8 cellular contexts compared by ENCODE assay signal in the genomic region with DNA sequence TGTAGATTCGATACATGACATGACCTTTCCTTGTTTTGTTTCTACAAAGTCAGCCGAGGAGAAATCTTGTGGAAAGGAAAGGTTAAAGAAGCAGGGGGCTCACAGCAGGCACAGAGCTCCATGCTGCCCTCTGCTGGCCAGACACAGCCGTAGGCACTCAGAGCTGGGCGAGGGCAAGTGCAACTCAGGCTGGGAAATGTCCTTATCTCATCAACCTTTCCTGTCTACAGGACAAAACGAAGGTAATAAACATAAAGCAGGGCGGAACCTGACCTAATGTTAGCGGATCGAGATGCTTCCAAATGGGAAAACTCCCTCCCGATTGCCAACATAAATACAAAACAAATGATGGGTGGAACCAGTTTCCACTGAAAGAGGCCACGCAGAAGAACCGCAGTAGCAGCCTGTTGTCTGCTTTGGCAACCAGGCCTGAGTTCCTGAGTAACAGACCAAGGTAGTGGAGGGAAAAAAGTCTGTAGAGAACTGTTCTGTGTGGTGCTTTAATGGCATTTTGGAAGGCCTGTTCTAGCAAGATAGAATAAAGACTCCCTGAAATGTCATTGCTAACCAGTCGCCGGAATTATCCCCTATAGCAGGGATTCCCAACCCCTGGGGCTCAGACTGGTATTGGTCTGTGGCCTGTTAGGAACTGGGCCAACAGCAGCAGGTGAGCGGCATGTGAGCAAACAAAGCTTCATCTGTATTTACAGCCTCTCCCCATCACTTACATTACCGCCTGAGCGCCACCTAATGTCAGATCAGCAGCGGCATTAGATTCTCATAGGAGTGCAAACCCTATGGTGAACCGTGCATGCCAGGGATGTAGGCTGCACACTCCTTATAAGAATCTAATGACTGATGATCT.
DNase-seq lines count a peak whose midpoint lies in the region; ATAC-seq, FAIRE-seq and TF ChIP-seq lines count a peak whose summit lies in the region.

No MANE protein-coding gene starts in this region.

- peaks cover 22% of the 10 kb centered on the region for H3K36me3 Mint-ChIP-seq in mesothelial cell of epicardium

- H3K36me3 ChIP-seq in BE2C, result no peaks in the 10 kb centered on the region
- H3K36me3 ChIP-seq in H1 (ENCODE audit: control insufficient read depth in 2 of 4, insufficient read depth in 4 of 4, low read length in 3 of 4), result no peaks in the 10 kb centered on the region; a peak in 1 of 8 replicates

- peak; percentile 65 to 74 for TF ChIP-seq RAD21 in H1 (IDR thresholded peaks at IDR 0.05 in 1 of 2, conservative IDR thresholded peaks at IDR 0.05 in 1 of 2; ENCODE audit: low read depth in 2 of 2, low read length in 2 of 2)

- peak; percentile 79 for ATAC-seq in GM19372 (IDR thresholded peaks at IDR 0.05; ENCODE audit: low read depth, unreplicated experiment)
- ATAC-seq in HG03565 (IDR thresholded peaks at IDR 0.05; ENCODE audit: unreplicated experiment), result peak; percentile 64

- no peak overlapping the region for H2BK15ac ChIP-seq in H1 (ENCODE audit: low read length)

- H2BK12ac ChIP-seq in H1 (ENCODE audit: low read depth, low read length), result peak overlapping the region; percentile 51; the same call in 1 of the 2 replicates

- H3K56ac ChIP-seq in H1 (replicated peaks; ENCODE audit: insufficient read length, low read depth, low read length), result no peak overlapping the region

- POLR2A ChIA-PET in H1 (lab: Charles Lee; ENCODE audit: partially characterized antibody), result interaction anchor here (1.0 to 1.7 kb wide), 3 partner anchors 8 to 35 kb away, joined by 3 to 5 read pairs (median 4); no protein-coding TSS in a partner anchor

- peak overlapping the region; percentile 3 for H3K4me3 Mint-ChIP-seq in mesothelial cell of epicardium

- no peak overlapping the region for H2BK120ac ChIP-seq in H1 (replicated peaks; ENCODE audit: low read depth, low read length)

- 51% methylated on average over 18 of the region's 18 CpGs; no CpG with 5 or more reads in 1 of the 2 experiments for WGBS in H1 (ENCODE audit: extremely low coverage in 1 of 2, insufficient coverage in 1 of 2, insufficient read length in 1 of 2, insufficient replicate concordance in 2 of 2, low coverage in 1 of 2, low lambda C conversion rate in 2 of 2, missing lambda C conversion rate in 1 of 2), 2 experiments

- no peak overlapping the region for H4K5ac ChIP-seq in H1 (ENCODE audit: insufficient read length, low read depth, low read length)

- H3K18ac ChIP-seq in H1 (ENCODE audit: extremely low read depth, low read length), result no peak overlapping the region

- peak; percentile 80 for FAIRE-seq in H1 (lab: Jason Lieb, UNC)

- H3K23me2 ChIP-seq in H1 (ENCODE audit: low read depth, low read length), result no peaks in the 10 kb centered on the region; the same call in 1 of the 2 replicates

- H4K8ac ChIP-seq in H1 (ENCODE audit: extremely low read depth, insufficient read depth, low read length), result no peak overlapping the region

- no peaks in the 10 kb centered on the region for H3K9me3 Mint-ChIP-seq in mesothelial cell of epicardium

- peaks cover 32% of the 10 kb centered on the region for H3K4me1 Mint-ChIP-seq in mesothelial cell of epicardium

- DNase-seq in BE2C (peak; percentile 74), NCI-H69 (lab: John Stamatoyannopoulos, UW) (peak; percentile 98), H1 (ENCODE audit: low read depth in 1 of 2, low spot score in 2 of 2) (peak in 1 of 2 experiments; percentile 88), mesothelial cell of epicardium (ENCODE audit: low spot score in 2 of 2, unreplicated experiment in 2 of 2) (peak; percentile 48 to 76)
- DNase-seq in activated CD4-positive, alpha-beta T cell treated with anti-CD3 and anti-CD28 coated beads, Interleukin-2, amount 50 U/mL, for 48 hours, result peak; percentile 70 to 73
- DNase-seq in stimulated activated CD8-positive, alpha-beta memory T cell treated with anti-CD3 and anti-CD28 coated beads, Interleukin-2, amount 100 ng/mL, for 48 hours (ENCODE audit: low read depth in 2 of 2), result peak; percentile 52 to 53

- H3K27me3 Mint-ChIP-seq in mesothelial cell of epicardium (ENCODE audit: low read depth), result no peaks in the 10 kb centered on the region

- no peak overlapping the region for H2AK5ac ChIP-seq in H1 (ENCODE audit: low read depth, low read length)

- no peak overlapping the region for H3K27ac ChIP-seq in H1 (ENCODE audit: low read depth, low read length)

- no peaks in the 10 kb centered on the region for H3K9me3 ChIP-seq in BE2C
- no peaks in the 10 kb centered on the region for H3K9me3 ChIP-seq in H1 (ENCODE audit: insufficient read depth in 2 of 2, low read depth in 1 of 2, low read length in 1 of 2)

- H3K27ac Mint-ChIP-seq in mesothelial cell of epicardium, result peak overlapping the region; percentile 51

- H3K79me1 ChIP-seq in H1 (ENCODE audit: low read depth, low read length), result no peaks in the 10 kb centered on the region

- no peak for TF ChIP-seq POLR2A in H1 (IDR thresholded peaks at IDR 0.05; ENCODE audit: control extremely low read depth in 1 of 2, low read depth in 2 of 2, low read length in 2 of 2)

- no peak overlapping the region for H3K23ac ChIP-seq in H1 (ENCODE audit: insufficient read length)

- H3K27me3 ChIP-seq in BE2C (peaks cover 7% of the 10 kb centered on the region), H1 (replicated peaks in 1 of 4; ENCODE audit: control insufficient read depth in 3 of 4, extremely low read depth in 1 of 4, insufficient read depth in 3 of 4, low read length in 3 of 4) (no peaks in the 10 kb centered on the region)

- peak; percentile 98 for TF ChIP-seq CTCF in BE2C (IDR thresholded peaks at IDR 0.05; ENCODE audit: low read depth, low read length)
- TF ChIP-seq CTCF in H1 (IDR thresholded peaks at IDR 0.05; ENCODE audit: control extremely low read depth in 1 of 3, insufficient read depth in 1 of 3, low read depth in 1 of 3, low read length in 3 of 3), result peak; percentile 86 to 97 (median 97)
- peak; percentile 71 for TF ChIP-seq CTCF in mesothelial cell of epicardium (IDR thresholded peaks at IDR 0.05; ENCODE audit: unreplicated experiment)

- no peak overlapping the region for H3K14ac ChIP-seq in H1 (ENCODE audit: insufficient read length)

- no peak overlapping the region for H3K4me2 ChIP-seq in H1 (ENCODE audit: insufficient read depth in 1 of 2, low read depth in 2 of 2, low read length in 2 of 2)

- no peak overlapping the region for H2BK5ac ChIP-seq in H1 (ENCODE audit: low read depth, low read length)

- H3K4me3 ChIP-seq in BE2C (ENCODE audit: low read depth, low read length) (peak overlapping the region; percentile 3; the same call in 1 of the 2 replicates), H1 (ENCODE audit: extremely low read depth in 1 of 4, insufficient read depth in 2 of 4, low read depth in 3 of 4, low read length in 4 of 4) (no peak overlapping the region)

- no peaks in the 10 kb centered on the region for H4K20me1 ChIP-seq in H1 (replicated peaks in 1 of 2; ENCODE audit: control insufficient read depth in 1 of 2, insufficient read depth in 2 of 2, low read length in 2 of 2)

- no peak overlapping the region for H2AFZ ChIP-seq in H1 (ENCODE audit: low read length)

- H3K4me1 ChIP-seq in BE2C, result 0 out of 2 replicates have a peak, but pooled peaks cover 3% of the 10 kb centered on the region
- H3K4me1 ChIP-seq in H1 (replicated peaks in 1 of 4; ENCODE audit: control insufficient read depth in 3 of 4, insufficient read depth in 4 of 4, low read length in 3 of 4), result peaks cover 0 to 3% (median 1%) of the 10 kb centered on the region in 4 experiments; a peak in 3 of 7 replicates

- no peaks in the 10 kb centered on the region for H3K79me2 ChIP-seq in H1 (ENCODE audit: control insufficient read depth in 1 of 2, insufficient read depth in 2 of 2, low read length in 2 of 2)

- H3K4ac ChIP-seq in H1 (replicated peaks; ENCODE audit: insufficient read length, low read depth, low read length), result no peak overlapping the region

- CTCF ChIA-PET in H1 (lab: Charles Lee; ENCODE audit: partially characterized antibody), result interaction anchor here (0.6 to 5.6 kb wide), 40 partner anchors 9 to 1251 kb away, joined by 3 to 53 read pairs (median 4); partner anchors contain the start of gene MBOAT1

- no peak overlapping the region for H4K91ac ChIP-seq in H1 (replicated peaks; ENCODE audit: insufficient read length, low read length)

- no peak for TF ChIP-seq EP300 in H1 (IDR thresholded peaks at IDR 0.05; ENCODE audit: borderline replicate concordance in 1 of 2, low read depth in 2 of 2, low read length in 2 of 2)

- no peak overlapping the region for H3K9ac ChIP-seq in H1 (replicated peaks in 1 of 4; ENCODE audit: extremely low read depth in 1 of 4, low read depth in 3 of 4, low read length in 3 of 4)

- no peak overlapping the region for H2BK20ac ChIP-seq in H1 (ENCODE audit: low read length)

TF ChIP-seq in H1, 55 proteins besides CTCF, POLR2A, EP300 and RAD21:
- TF ChIP-seq CBX5 (IDR thresholded peaks at IDR 0.05; ENCODE audit: low read depth, low read length) (no peak), YY1 (IDR thresholded peaks at IDR 0.05; ENCODE audit: low read depth, low read length) (0 out of 2 replicates have a peak, but pooled peaks have one; percentile 47), TEAD4 (IDR thresholded peaks at IDR 0.05; ENCODE audit: low read depth, low read length) (0 out of 2 replicates have a peak, but pooled peaks have one; percentile 10), HDAC6 (IDR thresholded peaks at IDR 0.05; ENCODE audit: low read depth, low read length) (no peak)
- TF ChIP-seq, protein P1, sequence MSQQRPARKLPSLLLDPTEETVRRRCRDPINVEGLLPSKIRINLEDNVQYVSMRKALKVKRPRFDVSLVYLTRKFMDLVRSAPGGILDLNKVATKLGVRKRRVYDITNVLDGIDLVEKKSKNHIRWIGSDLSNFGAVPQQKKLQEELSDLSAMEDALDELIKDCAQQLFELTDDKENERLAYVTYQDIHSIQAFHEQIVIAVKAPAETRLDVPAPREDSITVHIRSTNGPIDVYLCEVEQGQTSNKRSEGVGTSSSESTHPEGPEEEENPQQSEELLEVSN (IDR thresholded peaks at IDR 0.05), result no peak
